Comparison of ENCODE assay signal across 8 cellular contexts in genomic region chr18:58862851-58863538, GRCh38. TPM values are rescaled to one million over a fixed set of nuclear protein-coding genes. Genes with fewer than 3 reads are reported as not detected.
A peak's percentile ranks its signal among the peaks of the same experiment; 100 is the strongest.
DNase-seq lines count a peak whose midpoint lies in the region; ATAC-seq, FAIRE-seq and TF ChIP-seq lines count a peak whose summit lies in the region.

No MANE protein-coding gene starts in this region.

- intact Hi-C loops in MCF 10A (cut with micrococcal nuclease): loop anchor here (10.0 kb wide), 1 partner anchor 78 kb away; no protein-coding TSS in a partner anchor

- H3K4me1 ChIP-seq in NT2/D1 (ENCODE audit: insufficient read depth, insufficient read length) (peaks cover 10% of the 10 kb centered on the region), keratinocyte (ENCODE audit: control insufficient read depth, extremely low read depth, insufficient read depth, low read length) (peaks cover 43% of the 10 kb centered on the region)

- ATAC-seq in GM21360 (IDR thresholded peaks at IDR 0.05; ENCODE audit: unreplicated experiment): peak; percentile 20

- H3K4me1 Mint-ChIP-seq in MCF 10A (ENCODE audit: insufficient read depth, unreplicated experiment): peaks cover 43% of the 10 kb centered on the region

- peak; percentile 51 for FAIRE-seq in keratinocyte (lab: Jason Lieb, UNC)

- H3K9ac ChIP-seq in NT2/D1 (ENCODE audit: insufficient read length, low read depth) (peak overlapping the region; percentile 87), keratinocyte (ENCODE audit: control insufficient read depth, extremely low read depth, insufficient read depth, low read length) (peak overlapping the region; percentile 92)

- peaks cover 1% of the 10 kb centered on the region for H3K36me3 Mint-ChIP-seq in MCF 10A (ENCODE audit: insufficient read depth, unreplicated experiment)

- H3K36me3 ChIP-seq in NT2/D1 (ENCODE audit: insufficient read depth, insufficient read length, low read length) (peaks cover 24% of the 10 kb centered on the region), keratinocyte (ENCODE audit: control insufficient read depth in 2 of 2, extremely low read depth in 1 of 2, insufficient read depth in 2 of 2, low read length in 2 of 2) (peaks cover 0 to 8% of the 10 kb centered on the region in 2 experiments)

- H3K9me3 Mint-ChIP-seq in MCF 10A (ENCODE audit: unreplicated experiment): no peaks in the 10 kb centered on the region

- H3K79me2 ChIP-seq in keratinocyte (ENCODE audit: control insufficient read depth, insufficient read depth, low read length): peaks cover 6% of the 10 kb centered on the region

- peak overlapping the region; percentile 97 for H3K4me2 ChIP-seq in keratinocyte (ENCODE audit: control insufficient read depth, extremely low read depth, insufficient read depth, low read depth, low read length)

- H3K9me3 ChIP-seq in NT2/D1 (ENCODE audit: insufficient read depth, low read length): peaks cover 5% of the 10 kb centered on the region; the same call in 1 of the 2 replicates
- H3K9me3 ChIP-seq in keratinocyte (ENCODE audit: control insufficient read depth, low read depth, low read length): no peaks in the 10 kb centered on the region

- POLR2A ChIA-PET in MCF 10A (lab: Yijun Ruan, JAX): interaction anchor here (0.7 to 1.0 kb wide), 3 partner anchors 12 to 199 kb away, joined by 3 to 4 read pairs (median 4); no protein-coding TSS in a partner anchor

- no peaks in the 10 kb centered on the region for H3K27me3 ChIP-seq in NT2/D1 (ENCODE audit: insufficient read depth, insufficient read length)
- no peaks in the 10 kb centered on the region for H3K27me3 ChIP-seq in keratinocyte (ENCODE audit: control insufficient read depth, extremely low read depth, insufficient read depth, low read length)

- BruUV-seq in MCF 10A (replicated peaks; lab: Mats Ljungman, UMichigan): TSS peak; percentile 77

- H4K20me1 ChIP-seq in keratinocyte (ENCODE audit: control insufficient read depth, extremely low read depth, insufficient read depth, low read length): no peaks in the 10 kb centered on the region

- H3K27ac Mint-ChIP-seq in MCF 10A (ENCODE audit: low read depth, unreplicated experiment): peak overlapping the region; percentile 87

- DNase-seq in COLO668 (lab: John Stamatoyannopoulos, UW; ENCODE audit: unreplicated experiment) (peak; percentile 73), NT2/D1 (ENCODE audit: low read depth, low spot score) (no peak), MCF 10A (ENCODE audit: unreplicated experiment) (peak; percentile 25), keratinocyte (ENCODE audit: low read depth, low spot score) (no peak), foreskin melanocyte (no peak), superior temporal gyrus (ENCODE audit: extremely low spot score) (no peak)
- DNase-seq in stimulated activated CD4-positive, alpha-beta T cell treated with anti-CD3 and anti-CD28 coated beads, Interleukin-2, amount 100 ng/mL, for 24 hours: peak; percentile 20 to 27

- H3K27ac ChIP-seq in keratinocyte (ENCODE audit: control insufficient read depth, insufficient read depth, low read length): peak overlapping the region; percentile 95

- H2AFZ ChIP-seq in keratinocyte (ENCODE audit: control insufficient read depth, low read length): peak overlapping the region; percentile 82

- H3K9me1 ChIP-seq in keratinocyte (ENCODE audit: control insufficient read depth, extremely low read depth, insufficient read depth, low read length): no peaks in the 10 kb centered on the region

- peak overlapping the region; percentile 61 for H3K4me3 Mint-ChIP-seq in MCF 10A (ENCODE audit: unreplicated experiment)

- H3K27me3 Mint-ChIP-seq in MCF 10A (ENCODE audit: insufficient read depth, unreplicated experiment): no peaks in the 10 kb centered on the region

- H3K4me3 ChIP-seq in NT2/D1 (ENCODE audit: insufficient read length, low read depth) (peak overlapping the region; percentile 57), keratinocyte (ENCODE audit: control insufficient read depth in 2 of 3, extremely low read depth in 1 of 3, insufficient read depth in 2 of 3, low read depth in 1 of 3, low read length in 3 of 3) (peak overlapping the region; percentile 41 to 76 (median 72))

- CTCF ChIA-PET in MCF 10A (lab: Yijun Ruan, JAX): interaction anchor here (0.6 to 1.1 kb wide), 2 partner anchors 94 to 138 kb away, joined by 3 read pairs; no protein-coding TSS in a partner anchor

- dilution Hi-C loops in keratinocyte (cut with MboI; ENCODE audit: extremely low pct_ligation_motif_present, low sequenced_read_pairs): no loop called here

- no peak for TF ChIP-seq CTCF in MCF 10A (IDR thresholded peaks at IDR 0.05; ENCODE audit: unreplicated experiment)
- no peak for TF ChIP-seq CTCF in keratinocyte (optimal IDR thresholded peaks at IDR 0.05 in 1 of 3, IDR thresholded peaks at IDR 0.05 in 1 of 3, conservative IDR thresholded peaks at IDR 0.05 in 1 of 3; ENCODE audit: extremely low read depth in 1 of 3, insufficient read depth in 2 of 3, low read length in 3 of 3)

RNA-seq across cellular contexts. Expression of gene ZNF532, which starts 1.7 kb away (rescaled TPM):
- total RNA-seq in MCF 10A (2022): 64.1 and 67.6 TPM in 2 replicates
- polyA plus RNA-seq in keratinocyte: 31.5 to 49.6 TPM (median 36.0 TPM) in 3 replicates
- polyA plus RNA-seq in keratinocyte (2011; ENCODE audit: low read depth): 15.9 TPM
- polyA plus RNA-seq in keratinocyte (2011; cell fraction: cytosol; rRNA removed): 29.6 and 38.6 TPM in 2 replicates
- polyA plus RNA-seq in keratinocyte (2011; cell fraction: nucleus; rRNA removed): 71.9 and 86.5 TPM in 2 replicates
- polyA plus RNA-seq in keratinocyte (2012; ENCODE audit: low replicate concordance): 12.6 and 23.3 TPM in 2 replicates
- polyA minus RNA-seq in keratinocyte: 78.4 to 113 TPM (median 109 TPM) in 3 replicates
- polyA minus RNA-seq in keratinocyte (2011; cell fraction: cytosol; rRNA and poly(A)+ RNA removed): 35.1 TPM
- 35.3 and 77.5 TPM in 2 replicates for polyA minus RNA-seq in keratinocyte (2011; cell fraction: nucleus; rRNA and poly(A)+ RNA removed)

Comparison
In these comparisons a context has a peak if more than half of its experiments do, and no peak if none do; other contexts are left out.
1. DNase-seq: peak in COLO668 (single experiment), MCF 10A (single experiment) and stimulated activated CD4-positive, alpha-beta T cell treated with anti-CD3 and anti-CD28 coated beads, Interleukin-2, amount 100 ng/mL, for 24 hours (2 of 2); none in NT2/D1 (single experiment), keratinocyte (single experiment), foreskin melanocyte (single experiment) and superior temporal gyrus (single experiment).